ENCODE assay signal across 18 cellular contexts in the genomic region with DNA sequence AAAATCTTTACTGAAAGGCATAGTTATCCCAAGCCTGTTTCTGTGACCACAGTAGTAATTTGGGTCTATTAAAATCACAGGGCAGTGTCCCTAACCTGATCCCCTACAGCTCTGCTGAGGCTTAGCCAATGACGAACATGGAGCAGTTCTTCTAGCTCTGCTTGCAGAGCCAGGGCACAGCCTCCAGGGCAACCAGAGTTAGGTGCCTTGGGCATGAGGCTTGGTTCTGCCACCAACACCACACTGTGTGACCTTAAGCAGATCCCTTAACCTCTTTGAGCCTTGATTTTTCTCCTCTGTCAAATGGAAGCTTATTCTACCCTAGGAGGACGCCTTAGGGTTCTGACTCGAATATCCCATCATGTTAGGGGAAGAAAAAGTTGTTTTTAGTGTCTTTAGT.
DNase-seq lines count a peak whose midpoint lies in the region; ATAC-seq, FAIRE-seq and TF ChIP-seq lines count a peak whose summit lies in the region.
"Had no signal": no experiment of that assay in that cellular context is flagged by ENCODE, and none has a peak within 500 bp of the region (broad histone marks: within the 10 kb centered on the region; RNA-seq: fewer than 3 reads in every experiment).

No MANE protein-coding gene starts in this region.

- H3K27me3 ChIP-seq in PC-3 (ENCODE audit: low read length) = no peaks in the 10 kb centered on the region
- H3K27me3 ChIP-seq in GM12878 (replicated peaks in 1 of 2; ENCODE audit: control insufficient read depth in 2 of 2, insufficient read depth in 2 of 2, low read length in 1 of 2) = no peaks in the 10 kb centered on the region; a peak in 2 of 4 replicates
- H3K27me3 ChIP-seq in smooth muscle cell (ENCODE audit: low read depth) = no peaks in the 10 kb centered on the region
- H3K27me3 ChIP-seq: body of pancreas had no signal

- no peak for TF ChIP-seq EP300 in GM12878 (IDR thresholded peaks at IDR 0.05; ENCODE audit: borderline replicate concordance in 1 of 2, control insufficient read depth in 1 of 2, low read depth in 2 of 2, low read length in 2 of 2)

- CTCF ChIA-PET in PC-3 (lab: Charles Lee) (no interaction called here), GM12878 (lab: Yijun Ruan, JAX) (interaction anchor here (0.6 to 6.2 kb wide), 5 partner anchors 11 to 98 kb away, joined by 3 to 43 read pairs (median 3); no protein-coding TSS in a partner anchor)

- H3K27ac Mint-ChIP-seq in activated CD4-positive, alpha-beta T cell treated with anti-CD3 and anti-CD28 coated beads, Interleukin-2, amount 10 ng/mL, durations not matched to agents 24 days and 14 days = peak overlapping the region; percentile 18
- H3K27ac Mint-ChIP-seq: nephron; stimulated activated memory B cell treated with anti-CD40 and anti-IgM and Interleukin-4, amounts not matched to agents 10 μg/mL and 1 μg/mL and 100 μg/mL, for 72 hours had no signal

- H3K9me3 Mint-ChIP-seq in activated CD4-positive, alpha-beta T cell treated with anti-CD3 and anti-CD28 coated beads, Interleukin-2, amount 10 ng/mL, durations not matched to agents 24 days and 14 days = no peaks in the 10 kb centered on the region
- H3K9me3 Mint-ChIP-seq: stimulated activated memory B cell treated with anti-CD40 and anti-IgM and Interleukin-4, amounts not matched to agents 10 μg/mL and 1 μg/mL and 100 μg/mL, for 72 hours had no signal

- H3K27ac ChIP-seq in PC-3 (ENCODE audit: low read length) (peak overlapping the region; percentile 93), GM12878 (ENCODE audit: control insufficient read depth, insufficient read depth) (no peak overlapping the region), smooth muscle cell (ENCODE audit: low read depth) (peak overlapping the region; percentile 99)
- H3K27ac ChIP-seq: body of pancreas had no signal

- TF ChIP-seq CTCF in PC-3 (conservative IDR thresholded peaks at IDR 0.05; ENCODE audit: low read depth, low read length) = no peak
- no peak for TF ChIP-seq CTCF in GM12878 (IDR thresholded peaks at IDR 0.05 in 2 of 3, conservative IDR thresholded peaks at IDR 0.05 in 1 of 3; ENCODE audit: control insufficient read depth in 2 of 3, extremely low read depth in 1 of 3, insufficient read depth in 1 of 3, low read depth in 3 of 3, low read length in 3 of 3)
- no peak for TF ChIP-seq CTCF in smooth muscle cell (IDR thresholded peaks at IDR 0.05; ENCODE audit: borderline replicate concordance, insufficient read depth, poor library complexity, severe bottlenecking)

- H4K20me1 ChIP-seq in PC-3 (ENCODE audit: low read length) (no peaks in the 10 kb centered on the region), GM12878 (ENCODE audit: control insufficient read depth, insufficient read depth) (no peaks in the 10 kb centered on the region), smooth muscle cell (ENCODE audit: low read depth) (no peaks in the 10 kb centered on the region)

- H3K4me1 ChIP-seq in PC-3 (ENCODE audit: insufficient read depth, low read length) = peaks cover 41% of the 10 kb centered on the region
- no peaks in the 10 kb centered on the region for H3K4me1 ChIP-seq in GM12878 (ENCODE audit: control insufficient read depth, insufficient read depth, low read length)
- peaks cover 31% of the 10 kb centered on the region for H3K4me1 ChIP-seq in smooth muscle cell (ENCODE audit: low read depth)
- H3K4me1 ChIP-seq: body of pancreas had no signal

- H3K9ac ChIP-seq in PC-3 (ENCODE audit: low read length) = peak overlapping the region; percentile 9; the same call in 1 of the 2 replicates
- no peak overlapping the region for H3K9ac ChIP-seq in GM12878 (ENCODE audit: control insufficient read depth, insufficient read depth, low read length)
- peak overlapping the region; percentile 49 for H3K9ac ChIP-seq in smooth muscle cell (ENCODE audit: low read depth)

- H3K4me3 Mint-ChIP-seq in activated CD4-positive, alpha-beta T cell treated with anti-CD3 and anti-CD28 coated beads, Interleukin-2, amount 10 ng/mL, durations not matched to agents 24 days and 14 days = peak overlapping the region; percentile 16
- H3K4me3 Mint-ChIP-seq: nephron; stimulated activated memory B cell treated with anti-CD40 and anti-IgM and Interleukin-4, amounts not matched to agents 10 μg/mL and 1 μg/mL and 100 μg/mL, for 72 hours had no signal

- no peak for FAIRE-seq in GM12878 (lab: Jason Lieb, UNC)
- FAIRE-seq: A204.1, TTC549 had no signal

- H3F3A ChIP-seq in PC-3 (ENCODE audit: low read length, unreplicated experiment) = peaks cover 5% of the 10 kb centered on the region
- peaks cover 7% of the 10 kb centered on the region for H3F3A ChIP-seq in smooth muscle cell (ENCODE audit: low read depth)

- no peaks in the 10 kb centered on the region for H3K36me3 Mint-ChIP-seq in activated CD4-positive, alpha-beta T cell treated with anti-CD3 and anti-CD28 coated beads, Interleukin-2, amount 10 ng/mL, durations not matched to agents 24 days and 14 days (ENCODE audit: low read depth)
- H3K36me3 Mint-ChIP-seq: stimulated activated memory B cell treated with anti-CD40 and anti-IgM and Interleukin-4, amounts not matched to agents 10 μg/mL and 1 μg/mL and 100 μg/mL, for 72 hours had no signal

- peak overlapping the region; percentile 72 for H3K4me2 ChIP-seq in PC-3 (ENCODE audit: low read length)
- no peak overlapping the region for H3K4me2 ChIP-seq in GM12878 (ENCODE audit: control insufficient read depth, insufficient read depth)
- H3K4me2 ChIP-seq in smooth muscle cell = peak overlapping the region; percentile 77

- ATAC-seq in PC-3 (no peak), GM12878 (peak; percentile 5; the same call in 2 of the 3 replicates)
- ATAC-seq: body of pancreas; stimulated activated memory B cell treated with anti-CD40 and anti-IgM and Interleukin-4, amounts not matched to agents 10 μg/mL and 1 μg/mL and 100 μg/mL, for 72 hours had no signal

- H3K27me3 Mint-ChIP-seq in activated CD4-positive, alpha-beta T cell treated with anti-CD3 and anti-CD28 coated beads, Interleukin-2, amount 10 ng/mL, durations not matched to agents 24 days and 14 days = peaks cover 1% of the 10 kb centered on the region

- WGBS in GM12878 (ENCODE audit: insufficient coverage, insufficient replicate concordance, low lambda C conversion rate, missing lambda C conversion rate) = 0% methylated on average over 3 of the region's 3 CpGs
- 44% methylated on average over 3 of the region's 3 CpGs for WGBS in smooth muscle cell (ENCODE audit: low lambda C conversion rate)

- H3K79me2 ChIP-seq in PC-3 (ENCODE audit: low read length) = no peaks in the 10 kb centered on the region
- H3K79me2 ChIP-seq in GM12878 (ENCODE audit: control insufficient read depth, insufficient read depth, low read length) = no peaks in the 10 kb centered on the region
- H3K79me2 ChIP-seq in smooth muscle cell (ENCODE audit: low read depth) = no peaks in the 10 kb centered on the region

- no peak for TF ChIP-seq RAD21 in GM12878 (IDR thresholded peaks at IDR 0.05; ENCODE audit: insufficient read depth, low read depth, low read length)

- SMC1A ChIA-PET in GM12878 (lab: Charles Lee; ENCODE audit: uncharacterized antibody, unreplicated experiment) = interaction anchor here (0.7 to 1.7 kb wide), 8 partner anchors 11 to 49 kb away, joined by 3 to 7 read pairs (median 4); no protein-coding TSS in a partner anchor

- RAD21 ChIA-PET in GM12878 (lab: Charles Lee; ENCODE audit: unreplicated experiment) = interaction anchor here (0.8 to 1.7 kb wide), 5 partner anchors 14 to 93 kb away, joined by 3 to 4 read pairs (median 3); partner anchors contain the start of gene TLR5

- H3K9me3 ChIP-seq in PC-3 (ENCODE audit: low read length) (no peaks in the 10 kb centered on the region), GM12878 (replicated peaks; ENCODE audit: control insufficient read depth, insufficient read depth, low read length) (no peaks in the 10 kb centered on the region), smooth muscle cell (replicated peaks; ENCODE audit: low read depth) (no peaks in the 10 kb centered on the region)
- H3K9me3 ChIP-seq: body of pancreas had no signal

- POLR2A ChIA-PET in PC-3 (lab: Charles Lee; ENCODE audit: unreplicated experiment) = no interaction called here
- POLR2A ChIA-PET in GM12878 (lab: Charles Lee) = interaction anchor here (1.0 kb wide), 1 partner anchor 29 kb away, joined by 3 read pairs; no protein-coding TSS in a partner anchor

- no TSS peak for BruUV-seq in PC-3 (replicated peaks; lab: Mats Ljungman, UMichigan)
- BruUV-seq in GM12878 (replicated peaks; lab: Mats Ljungman, UMichigan) = no TSS peak

- in situ Hi-C loops in GM12878 (cut with MboI) = no loop called here

- peaks cover 13% of the 10 kb centered on the region for H3K4me1 Mint-ChIP-seq in activated CD4-positive, alpha-beta T cell treated with anti-CD3 and anti-CD28 coated beads, Interleukin-2, amount 10 ng/mL, durations not matched to agents 24 days and 14 days
- H3K4me1 Mint-ChIP-seq: nephron; stimulated activated memory B cell treated with anti-CD40 and anti-IgM and Interleukin-4, amounts not matched to agents 10 μg/mL and 1 μg/mL and 100 μg/mL, for 72 hours had no signal

- H3K4me3 ChIP-seq in PC-3 (ENCODE audit: low read length) (peak overlapping the region; percentile 9; the same call in 1 of the 2 replicates), GM12878 (no peak overlapping the region), smooth muscle cell (no peak overlapping the region)
- H3K4me3 ChIP-seq: body of pancreas had no signal

- no peak for DNase-seq in activated CD4-positive, alpha-beta T cell treated with anti-CD3 and anti-CD28 coated beads, Interleukin-2, amount 10 ng/mL, durations not matched to agents 24 days and 14 days
- no peak for DNase-seq in activated CD4-positive, alpha-beta T cell treated with anti-CD3 and anti-CD28 coated beads, Interleukin-2, amount 50 U/mL, for 4 hours
- DNase-seq in PC-3 (peak; percentile 17), GM12878 (ENCODE audit: low read depth, low spot score) (no peak), smooth muscle cell (lab: John Stamatoyannopoulos, UW; ENCODE audit: unreplicated experiment) (no peak), MV-4-11 (lab: John Stamatoyannopoulos, UW) (no peak), NCI-H526 treated with DMSO at 0.1 percent for 48 hours (lab: John Stamatoyannopoulos, UW) (no peak), NCI-H524 (lab: John Stamatoyannopoulos, UW) (no peak)
- DNase-seq: body of pancreas; GDM1; NCI-H1048; retina; SHP77; stimulated activated CD4-positive, alpha-beta T cell treated with anti-CD3 and anti-CD28 coated beads, Interleukin-4, amount 100 ng/mL, for 4 hours had no signal

- H3K9me2 ChIP-seq in PC-3 (replicated peaks; ENCODE audit: low read length) = no peaks in the 10 kb centered on the region

- intact Hi-C loops in activated CD4-positive, alpha-beta T cell treated with anti-CD3 and anti-CD28 coated beads, Interleukin-2, amount 10 ng/mL, durations not matched to agents 24 days and 14 days (cut with micrococcal nuclease) = loop anchor here (1.0 to 5.0 kb wide), 2 partner anchors 39 to 97 kb away; no protein-coding TSS in a partner anchor
- intact Hi-C loops in PC-3 (cut with micrococcal nuclease) = no loop called here
- intact Hi-C loops in GM12878 (cut with micrococcal nuclease; ENCODE audit: unreplicated experiment) = no loop called here

- peak overlapping the region; percentile 61 for H2AFZ ChIP-seq in PC-3 (ENCODE audit: low read length)
- H2AFZ ChIP-seq in GM12878 (ENCODE audit: control insufficient read depth, low read depth, low read length) = no peak overlapping the region
- no peak overlapping the region for H2AFZ ChIP-seq in smooth muscle cell (ENCODE audit: low read depth)

- H3K36me3 ChIP-seq in PC-3 (ENCODE audit: low read depth, low read length) (no peaks in the 10 kb centered on the region), GM12878 (ENCODE audit: control insufficient read depth in 2 of 2, insufficient read depth in 2 of 2, low read length in 1 of 2) (no peaks in the 10 kb centered on the region), smooth muscle cell (ENCODE audit: low read depth) (no peaks in the 10 kb centered on the region)

- no peak for TF ChIP-seq POLR2A in GM12878 (IDR thresholded peaks at IDR 0.05; ENCODE audit: low read depth, low read length)
